In the genomic region with DNA sequence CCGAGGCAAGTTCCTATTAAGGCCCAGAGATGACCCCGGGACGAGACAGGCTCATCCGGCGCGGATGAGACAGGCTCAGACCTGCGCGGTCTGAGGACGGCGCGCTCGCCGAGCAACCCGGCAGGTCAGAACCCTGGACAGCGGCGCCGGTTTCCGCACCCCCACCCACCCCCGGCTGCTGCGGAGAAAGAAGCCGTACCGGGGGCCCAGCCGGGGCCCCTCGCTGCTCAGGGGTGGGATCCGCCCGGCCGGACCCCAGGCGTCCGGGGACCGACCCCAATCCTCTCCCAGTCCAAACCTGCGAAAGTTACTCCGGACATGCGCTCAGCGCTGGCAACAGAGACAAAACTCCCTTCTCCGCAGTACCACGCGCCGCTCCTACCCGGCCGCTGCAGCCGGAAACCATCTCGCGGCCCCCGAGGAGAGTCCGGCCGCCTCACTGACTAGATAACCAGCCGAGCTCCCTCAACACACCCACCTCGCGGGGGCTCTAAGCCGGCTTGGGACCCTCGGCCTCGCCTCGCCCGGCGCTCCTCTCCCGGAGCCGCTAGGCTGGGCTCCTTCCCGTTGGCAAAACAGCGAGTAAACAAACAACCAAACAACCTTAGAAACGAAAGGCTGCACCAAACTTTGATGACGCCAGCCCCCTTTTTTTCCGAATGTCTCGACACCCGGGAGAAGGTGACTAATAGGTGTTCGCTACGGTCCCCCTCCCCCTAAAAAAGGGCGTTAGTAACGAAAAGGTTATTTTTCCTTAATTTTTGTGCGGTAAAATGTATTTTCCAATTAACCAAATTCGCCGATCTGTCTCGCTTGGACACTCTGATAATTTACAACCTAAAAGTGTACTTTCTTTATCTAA, we compare ENCODE assay signal across 8 cellular contexts. TPM values are rescaled to one million over a fixed set of nuclear protein-coding genes. Genes with fewer than 3 reads are reported as not detected.
DNase-seq lines count a peak whose midpoint lies in the region; ATAC-seq and TF ChIP-seq lines count a peak whose summit lies in the region.

No MANE protein-coding gene starts in this region.

- H3K9me3 Mint-ChIP-seq in activated naive CD8-positive, alpha-beta T cell treated with anti-CD3 and anti-CD28 coated beads, Interleukin-2, amount 50 U/mL, for 24 hours: no peaks in the 10 kb centered on the region

- peaks cover 15% of the 10 kb centered on the region for H3K4me1 Mint-ChIP-seq in activated naive CD8-positive, alpha-beta T cell treated with anti-CD3 and anti-CD28 coated beads, Interleukin-2, amount 50 U/mL, for 24 hours

- TF ChIP-seq CTCF in RWPE1 (conservative IDR thresholded peaks at IDR 0.05; ENCODE audit: low read depth): no peak
- TF ChIP-seq CTCF in right atrium auricular region (IDR thresholded peaks at IDR 0.05): no peak

- H3K36me3 ChIP-seq in right atrium auricular region: no peaks in the 10 kb centered on the region

- no peaks in the 10 kb centered on the region for H3K36me3 Mint-ChIP-seq in activated naive CD8-positive, alpha-beta T cell treated with anti-CD3 and anti-CD28 coated beads, Interleukin-2, amount 50 U/mL, for 24 hours (ENCODE audit: low read depth)

- DNase-seq in ACHN: peak; percentile 47
- peak; percentile 84 for DNase-seq in RWPE1 (ENCODE audit: low spot score)
- peak; percentile 72 for DNase-seq in activated naive CD8-positive, alpha-beta T cell treated with anti-CD3 and anti-CD28 coated beads, Interleukin-2, amount 50 U/mL, for 24 hours
- peak; percentile 59 for DNase-seq in right atrium auricular region (ENCODE audit: low spot score)
- no peak for DNase-seq in skeletal muscle cell (ENCODE audit: low read depth)
- no peak for DNase-seq in superior temporal gyrus (ENCODE audit: extremely low spot score)
- DNase-seq in SIG-M5 (lab: John Stamatoyannopoulos, UW): no peak

- peak overlapping the region in 1 of 2 donors; percentile 42 for H3K4me3 ChIP-seq in right atrium auricular region
- peak overlapping the region; percentile 28 for H3K4me3 ChIP-seq in skeletal muscle cell (ENCODE audit: low read depth, low read length)

- in situ Hi-C loops in ACHN (cut with HindIII; ENCODE audit: low pct_ligation_motif_present, low pct_unique_long_range_greater_than_20kb, low sequenced_read_pairs): no loop called here

- peaks cover 0 to 38% of the 10 kb centered on the region in 2 donors for H3K4me1 ChIP-seq in right atrium auricular region

- CTCF ChIA-PET in RWPE1 (lab: Yijun Ruan, JAX): interaction anchor here (1.4 kb wide), 1 partner anchor 10 kb away, joined by 7 read pairs; no protein-coding TSS in a partner anchor

- no peak overlapping the region for H3K27ac Mint-ChIP-seq in activated naive CD8-positive, alpha-beta T cell treated with anti-CD3 and anti-CD28 coated beads, Interleukin-2, amount 50 U/mL, for 24 hours

- H3K4me3 Mint-ChIP-seq in activated naive CD8-positive, alpha-beta T cell treated with anti-CD3 and anti-CD28 coated beads, Interleukin-2, amount 50 U/mL, for 24 hours: peak overlapping the region; percentile 30

- H3K27me3 ChIP-seq in right atrium auricular region: peaks cover 43 to 60% of the 10 kb centered on the region in 2 donors

- POLR2A ChIA-PET in RWPE1 (lab: Yijun Ruan, JAX; ENCODE audit: low non-redundant PET): no interaction called here

- peak; percentile 67 for ATAC-seq in GM21423 (IDR thresholded peaks at IDR 0.05; ENCODE audit: unreplicated experiment)
- peak; percentile 62 for ATAC-seq in activated naive CD8-positive, alpha-beta T cell treated with anti-CD3 and anti-CD28 coated beads, Interleukin-2, amount 50 U/mL, for 24 hours

- H3K9me3 ChIP-seq in right atrium auricular region: no peaks in the 10 kb centered on the region

- H3K27me3 Mint-ChIP-seq in activated naive CD8-positive, alpha-beta T cell treated with anti-CD3 and anti-CD28 coated beads, Interleukin-2, amount 50 U/mL, for 24 hours: peaks cover 67% of the 10 kb centered on the region

- no peak overlapping the region for H3K27ac ChIP-seq in RWPE1
- H3K27ac ChIP-seq in right atrium auricular region: no peak overlapping the region

RNA-seq across cellular contexts. Expression of gene DRGX, which starts 2.3 kb away (rescaled TPM):
- total RNA-seq in right atrium auricular region: not detected

Comparison
In these comparisons a context has a peak if more than half of its experiments do, and no peak if none do; other contexts are left out.
1. DNase-seq: peak in ACHN (single experiment), RWPE1 (single experiment), activated naive CD8-positive, alpha-beta T cell treated with anti-CD3 and anti-CD28 coated beads, Interleukin-2, amount 50 U/mL, for 24 hours (single experiment) and right atrium auricular region (single experiment); none in skeletal muscle cell (single experiment), superior temporal gyrus (single experiment) and SIG-M5 (single experiment).